8 cellular contexts compared by ENCODE assay signal in genomic region chr6:106630366-106630765, GRCh38. TPM values are rescaled to one million over a fixed set of nuclear protein-coding genes. Genes with fewer than 3 reads are reported as not detected.
DNase-seq lines count a peak whose midpoint lies in the region; ATAC-seq and TF ChIP-seq lines count a peak whose summit lies in the region.

No MANE protein-coding gene starts in this region.

- DNase-seq in brain microvascular endothelial cell (no peak), myocyte (ENCODE audit: low read depth) (peak; percentile 10), T-helper 9 cell (no peak)

- H3K4me3 ChIP-seq in BLaER1 = peak overlapping the region; percentile 79
- H3K4me3 ChIP-seq in HUES48 (ENCODE audit: low read depth, low read length) = peak overlapping the region; percentile 89
- H3K4me3 ChIP-seq in brain microvascular endothelial cell (ENCODE audit: low read depth, low read length) = peak overlapping the region; percentile 78

- H3K27ac ChIP-seq in BLaER1 (peak overlapping the region; percentile 82), HUES48 (ENCODE audit: low read depth, low read length) (peak overlapping the region; percentile 95), brain microvascular endothelial cell (no peak overlapping the region)

- peaks cover 19% of the 10 kb centered on the region; the same call in 1 of the 2 replicates for H3K36me3 ChIP-seq in BLaER1
- H3K36me3 ChIP-seq in HUES48 (ENCODE audit: control insufficient read depth, insufficient read depth, low read length) = no peaks in the 10 kb centered on the region
- no peaks in the 10 kb centered on the region for H3K36me3 ChIP-seq in brain microvascular endothelial cell (replicated peaks)

- H3K9ac ChIP-seq in BLaER1 = peak overlapping the region; percentile 87
- H3K9ac ChIP-seq in HUES48 (ENCODE audit: low read depth, low read length) = peak overlapping the region; percentile 92

- no peak for ATAC-seq in HG03095 (IDR thresholded peaks at IDR 0.05; ENCODE audit: unreplicated experiment)
- no peak for ATAC-seq in HG02938 (IDR thresholded peaks at IDR 0.05; ENCODE audit: unreplicated experiment)
- no peak for ATAC-seq in GM18861 (IDR thresholded peaks at IDR 0.05; ENCODE audit: unreplicated experiment)

- H3K27me3 ChIP-seq in BLaER1 (no peaks in the 10 kb centered on the region), HUES48 (ENCODE audit: control insufficient read depth, insufficient read depth, low read length) (no peaks in the 10 kb centered on the region), brain microvascular endothelial cell (replicated peaks) (no peaks in the 10 kb centered on the region)

- H3K4me1 ChIP-seq in BLaER1 (peaks cover 28% of the 10 kb centered on the region), HUES48 (ENCODE audit: control insufficient read depth, insufficient read depth, low read length) (peaks cover 31% of the 10 kb centered on the region)

- no peaks in the 10 kb centered on the region for H4K20me1 ChIP-seq in BLaER1

- H3K4me2 ChIP-seq in BLaER1 = peak overlapping the region; percentile 93

- no peak for TF ChIP-seq CTCF in brain microvascular endothelial cell (IDR thresholded peaks at IDR 0.05; ENCODE audit: low read depth, low read length, missing control alignments)

- no peaks in the 10 kb centered on the region for H3K9me3 ChIP-seq in BLaER1
- no peaks in the 10 kb centered on the region for H3K9me3 ChIP-seq in HUES48 (ENCODE audit: control insufficient read depth, insufficient read depth, low read length)

- in situ Hi-C loops in brain microvascular endothelial cell (cut with HindIII; ENCODE audit: low pct_ligation_motif_present, low sequenced_read_pairs) = no loop called here

RNA-seq across cellular contexts. Expression of gene QRSL1, which starts 1.0 kb away (rescaled TPM):
- 13.1 and 13.4 TPM in 2 replicates for total RNA-seq in myocyte
- polyA plus RNA-seq in myocyte (2012) = 6.0 TPM

RNA-seq across cellular contexts. Expression of gene RTN4IP1, which starts 1.1 kb away (rescaled TPM):
- 13.5 and 13.6 TPM in 2 replicates for total RNA-seq in myocyte
- polyA plus RNA-seq in myocyte (2012) = 8.5 TPM
